Comparison of ENCODE assay signal across 23 cellular contexts in the genomic region with DNA sequence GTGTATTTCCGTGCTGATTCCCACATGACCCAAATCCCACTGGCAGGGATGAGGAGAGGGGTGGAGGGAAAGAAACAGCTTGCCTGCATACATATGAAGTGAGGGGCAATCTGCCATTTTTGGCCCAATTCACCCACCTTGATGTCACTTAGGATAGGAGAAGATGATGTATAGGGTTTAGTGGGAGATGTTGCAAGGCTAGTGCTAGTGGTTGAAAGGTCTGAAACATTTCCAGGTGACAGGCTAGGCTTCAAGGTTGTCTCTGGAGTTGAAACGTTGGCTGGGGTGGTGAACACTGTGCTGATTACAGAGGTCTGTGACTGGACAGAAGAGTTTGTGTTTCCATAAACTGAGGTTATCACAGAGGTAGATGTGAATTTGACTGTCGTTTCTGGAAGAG. TPM values are rescaled to one million over a fixed set of nuclear protein-coding genes. Genes with fewer than 3 reads are reported as not detected.
DNase-seq lines count a peak whose midpoint lies in the region; ATAC-seq, FAIRE-seq and TF ChIP-seq lines count a peak whose summit lies in the region.
"Had no signal": no experiment of that assay in that cellular context is flagged by ENCODE, and none has a peak within 500 bp of the region (broad histone marks: within the 10 kb centered on the region; RNA-seq: fewer than 3 reads in every experiment).

No MANE protein-coding gene starts in this region.

- no peak for FAIRE-seq in HTR-8/SVneo (lab: Jason Lieb, UNC)
- FAIRE-seq: GM12891, HepG2, RCC 7860 had no signal

- no peaks in the 10 kb centered on the region for H3K9me3 ChIP-seq in left ventricle myocardium inferior (replicated peaks)
- H3K9me3 ChIP-seq: SJSA1 had no signal

- intact Hi-C loops in left ventricle myocardium inferior (cut with micrococcal nuclease), result no loop called here
- intact Hi-C loops in Right ventricle myocardium inferior (cut with DNase I), result no loop called here
- intact Hi-C loops in natural killer cell (cut with micrococcal nuclease), result no loop called here

- peaks cover 27% of the 10 kb centered on the region for H3K36me3 ChIP-seq in left ventricle myocardium inferior
- H3K36me3 ChIP-seq: SJSA1 had no signal

- no peaks in the 10 kb centered on the region for H3K27me3 ChIP-seq in left ventricle myocardium inferior (ENCODE audit: low read depth)
- H3K27me3 ChIP-seq: SJSA1 had no signal

- H3K4me3 Mint-ChIP-seq in endothelial cell (ENCODE audit: unreplicated experiment) (peak overlapping the region; percentile 68), osteocyte (ENCODE audit: unreplicated experiment) (no peak overlapping the region), natural killer cell (no peak overlapping the region)

- no peak for ATAC-seq in Right ventricle myocardium inferior
- ATAC-seq in natural killer cell, result no peak
- ATAC-seq: HepG2 had no signal

- H3K9me3 Mint-ChIP-seq in endothelial cell (ENCODE audit: unreplicated experiment) (no peaks in the 10 kb centered on the region), osteocyte (ENCODE audit: unreplicated experiment) (no peaks in the 10 kb centered on the region), natural killer cell (no peaks in the 10 kb centered on the region)

- H3K27ac Mint-ChIP-seq in endothelial cell (ENCODE audit: unreplicated experiment), result no peak overlapping the region
- H3K27ac Mint-ChIP-seq in osteocyte (ENCODE audit: unreplicated experiment), result no peak overlapping the region
- H3K27ac Mint-ChIP-seq in natural killer cell, result no peak overlapping the region

- no peak for TF ChIP-seq CTCF in left ventricle myocardium inferior (IDR thresholded peaks at IDR 0.05; ENCODE audit: borderline replicate concordance)
- no peak for TF ChIP-seq CTCF in endothelial cell (IDR thresholded peaks at IDR 0.05; ENCODE audit: unreplicated experiment)
- no peak for TF ChIP-seq CTCF in osteocyte (IDR thresholded peaks at IDR 0.05)
- no peak for TF ChIP-seq CTCF in natural killer cell (IDR thresholded peaks at IDR 0.05)

- peak overlapping the region; percentile 95 for H3K27ac ChIP-seq in left ventricle myocardium inferior (replicated peaks)
- H3K27ac ChIP-seq: SJSA1 had no signal

- DNase-seq in left ventricle myocardium inferior (no peak), Right ventricle myocardium inferior (ENCODE audit: missing footprints) (no peak), endothelial cell (ENCODE audit: low spot score) (no peak), osteocyte (ENCODE audit: extremely low spot score, unreplicated experiment) (peak; percentile 56), foreskin melanocyte (no peak), natural killer cell (no peak), HTR-8/SVneo (ENCODE audit: insufficient read length, low spot score) (no peak)
- DNase-seq: Calu3, DMS79 treated with DMSO at 0.1 percent for 48 hours, GF-D8, KBM-7, NCI-H1105 treated with DMSO at 0.1 percent for 48 hours, NCI-H146, NCI-H1930, NCI-H2107, NCI-H524, NCI-H774 had no signal

- peaks cover 1% of the 10 kb centered on the region for H3K27me3 Mint-ChIP-seq in endothelial cell (ENCODE audit: unreplicated experiment)
- H3K27me3 Mint-ChIP-seq in osteocyte (ENCODE audit: unreplicated experiment), result no peaks in the 10 kb centered on the region
- peaks cover 0 to under 1% of the 10 kb centered on the region in 2 donors for H3K27me3 Mint-ChIP-seq in natural killer cell (ENCODE audit: low read depth in 2 of 2)

- H3K4me3 ChIP-seq in left ventricle myocardium inferior, result no peak overlapping the region
- H3K4me3 ChIP-seq: SJSA1 had no signal

- H3K36me3 Mint-ChIP-seq in endothelial cell (ENCODE audit: low read depth, unreplicated experiment) (peaks cover 44% of the 10 kb centered on the region), osteocyte (ENCODE audit: unreplicated experiment) (no peaks in the 10 kb centered on the region), natural killer cell (no peaks in the 10 kb centered on the region)

- H3K4me1 ChIP-seq in left ventricle myocardium inferior, result peaks cover 98% of the 10 kb centered on the region
- H3K4me1 ChIP-seq: SJSA1 had no signal

- H3K4me1 Mint-ChIP-seq in endothelial cell (ENCODE audit: unreplicated experiment), result peaks cover 28% of the 10 kb centered on the region
- peaks cover 4% of the 10 kb centered on the region for H3K4me1 Mint-ChIP-seq in osteocyte (ENCODE audit: unreplicated experiment)
- H3K4me1 Mint-ChIP-seq in natural killer cell, result no peaks in the 10 kb centered on the region

RNA-seq across cellular contexts. Expression of a gene that starts 12.1 kb away (rescaled TPM):
- total RNA-seq in left ventricle myocardium inferior (69.6 TPM), Right ventricle myocardium inferior (84.8 TPM), endothelial cell (ENCODE audit: unreplicated experiment) (277 TPM), osteocyte (not detected in 2 replicates), natural killer cell (under 1 TPM in 2 of 3 donors, not detected in 1; 0.14 to 0.30 TPM)
- total RNA-seq: HepG2, HT-29, MCF 10A had no signal

Comparison
In these comparisons a context has a peak if more than half of its experiments do, and no peak if none do; other contexts are left out.
1. RNA of a gene that starts 12.1 kb away (total RNA-seq): 277 TPM in endothelial cell (single experiment), 84.8 TPM in Right ventricle myocardium inferior (single experiment) and 69.6 TPM in left ventricle myocardium inferior (single experiment); 0.14 to 0.30 TPM in natural killer cell and not detected in osteocyte; every median in the first group is over 10 times any median in the second.